Comparison of ENCODE assay signal across 11 cellular contexts in the genomic region with DNA sequence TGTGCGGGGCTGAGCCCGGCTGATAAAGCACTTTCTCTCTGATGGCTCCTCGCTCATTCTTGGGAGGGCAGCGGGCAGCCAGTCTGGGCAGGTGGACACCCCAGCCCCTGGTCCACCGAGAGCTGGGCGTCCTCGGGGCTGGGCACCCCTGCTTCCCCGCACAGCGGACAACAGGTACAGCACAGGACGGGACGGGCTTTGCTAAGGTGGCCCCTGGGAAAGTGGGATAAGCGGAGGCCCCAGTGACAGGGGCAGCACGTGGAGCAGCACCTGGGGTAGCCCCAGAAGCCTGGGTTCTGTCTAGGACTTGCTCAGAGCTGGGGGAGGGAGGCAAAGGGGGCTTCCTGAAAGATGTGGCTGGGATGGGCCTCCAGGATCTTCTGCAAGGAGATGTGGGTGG. TPM values are rescaled to one million over a fixed set of nuclear protein-coding genes. Genes with fewer than 3 reads are reported as not detected.
DNase-seq lines count a peak whose midpoint lies in the region; ATAC-seq and TF ChIP-seq lines count a peak whose summit lies in the region.
"Not testable (repeated sequence)": the region's sequence is repeated elsewhere in the genome, so short reads cannot be mapped to it uniquely, and the experiment has no call there.
"Had no signal": no experiment of that assay in that cellular context is flagged by ENCODE, and none has a peak within 500 bp of the region (broad histone marks: within the 10 kb centered on the region; RNA-seq: fewer than 3 reads in every experiment).

No MANE protein-coding gene starts in this region.

- 92 to 93% methylated on average over 9 of the region's 13 CpGs for WGBS in aorta, 2 donors

- H3K27me3 ChIP-seq in left lung: peaks cover 9 to 27% of the 10 kb centered on the region in 2 donors
- H3K27me3 ChIP-seq in lower lobe of right lung (ENCODE audit: low read depth): peaks cover 21% of the 10 kb centered on the region
- not testable (repeated sequence) for H3K27me3 ChIP-seq in aorta (ENCODE audit: control insufficient read depth in 1 of 2, insufficient read depth in 2 of 2, low read length in 1 of 2)

- not testable (repeated sequence) for H3K9me3 ChIP-seq in left lung; lower lobe of right lung; aorta (ENCODE audit: control insufficient read depth, low read length)

- H3K4me3 ChIP-seq in left lung; lower lobe of right lung; aorta (ENCODE audit: low read length in 2 of 2): not testable (repeated sequence)

- not testable (repeated sequence) for H3K9me3 Mint-ChIP-seq in activated T-cell treated with anti-CD3 and anti-CD28 coated beads, Interleukin-2, amount 50 U/mL, for 24 hours; chondrocyte (ENCODE audit: low read depth)

- peaks cover 24% of the 10 kb centered on the region for H3K36me3 Mint-ChIP-seq in activated T-cell treated with anti-CD3 and anti-CD28 coated beads, Interleukin-2, amount 50 U/mL, for 24 hours (ENCODE audit: low read depth)
- H3K36me3 Mint-ChIP-seq in chondrocyte (ENCODE audit: low read depth): not testable (repeated sequence)

- H3K36me3 ChIP-seq in left lung (peaks cover 0 to 34% of the 10 kb centered on the region in 2 donors), lower lobe of right lung (peaks cover 16% of the 10 kb centered on the region)
- H3K36me3 ChIP-seq in aorta (ENCODE audit: control insufficient read depth in 1 of 2, insufficient read depth in 2 of 2, low read length in 1 of 2): not testable (repeated sequence)

- H3K27me3 Mint-ChIP-seq in activated T-cell treated with anti-CD3 and anti-CD28 coated beads, Interleukin-2, amount 50 U/mL, for 24 hours; chondrocyte (ENCODE audit: low read depth): not testable (repeated sequence)

- H3K27ac Mint-ChIP-seq in activated T-cell treated with anti-CD3 and anti-CD28 coated beads, Interleukin-2, amount 50 U/mL, for 24 hours; chondrocyte (ENCODE audit: unreplicated experiment): not testable (repeated sequence)

- TF ChIP-seq CTCF in chondrocyte (IDR thresholded peaks at IDR 0.05); left lung (IDR thresholded peaks at IDR 0.05); lower lobe of right lung (IDR thresholded peaks at IDR 0.05): not testable (repeated sequence)

- ATAC-seq in SK-N-SH treated with all-trans-retinoic acid at 6 μM for 48 hours: peak; percentile 7
- ATAC-seq in left ventricle myocardium superior; left lung; lower lobe of right lung; sciatic nerve; aorta (ENCODE audit: low FRiP score): not testable (repeated sequence)

- not testable (repeated sequence) for H3K4me3 Mint-ChIP-seq in activated T-cell treated with anti-CD3 and anti-CD28 coated beads, Interleukin-2, amount 50 U/mL, for 24 hours; chondrocyte (ENCODE audit: unreplicated experiment)

- peaks cover 3 to 18% of the 10 kb centered on the region in 2 donors for H3K4me1 ChIP-seq in left lung
- H3K4me1 ChIP-seq in lower lobe of right lung: peaks cover 15% of the 10 kb centered on the region
- not testable (repeated sequence) for H3K4me1 ChIP-seq in aorta (ENCODE audit: control insufficient read depth in 1 of 2, insufficient read depth in 2 of 2, low read length in 2 of 2)

- H3K4me1 Mint-ChIP-seq in activated T-cell treated with anti-CD3 and anti-CD28 coated beads, Interleukin-2, amount 50 U/mL, for 24 hours (ENCODE audit: low read depth); chondrocyte (ENCODE audit: low read depth): not testable (repeated sequence)

- intact Hi-C loops in left ventricle myocardium superior (cut with micrococcal nuclease); left lung (cut with DNase I); lower lobe of right lung (cut with DNase I); sciatic nerve (cut with DNase I); aorta (cut with DNase I): not testable (repeated sequence)

- DNase-seq in activated T-cell treated with anti-CD3 and anti-CD28 coated beads, Interleukin-2, amount 50 U/mL, for 24 hours: peak; percentile 35
- DNase-seq in chondrocyte (ENCODE audit: low spot score): peak; percentile 87
- DNase-seq in left ventricle myocardium superior: peak; percentile 24
- peak; percentile 15 to 73 for DNase-seq in left lung
- DNase-seq in lower lobe of right lung: peak; percentile 35
- DNase-seq in sciatic nerve (ENCODE audit: low spot score): peak; percentile 45
- DNase-seq in aorta: peak; percentile 45 to 54

- H3K27ac ChIP-seq in left lung; lower lobe of right lung; aorta (ENCODE audit: low read depth in 1 of 2, low read length in 2 of 2): not testable (repeated sequence)

RNA-seq across cellular contexts. Expression of a gene that starts 2.6 kb away (rescaled TPM):
- total RNA-seq in chondrocyte (18.3 to 71.4 TPM (median 68.7 TPM) in 3 replicates), left ventricle myocardium superior (47.9 TPM), left lung (10 to 100 TPM; 43.5 to 56.7 TPM), lower lobe of right lung (27.2 TPM), sciatic nerve (5.4 TPM), aorta (10 to 100 TPM; 15.5 to 74.5 TPM)
- polyA plus RNA-seq in aorta: 100 to 1,000 TPM in 1 of 2 donors, 10 to 100 TPM in 1; 41.2 to 120 TPM
- total RNA-seq: GM23248, H4 had no signal

RNA-seq across cellular contexts. Expression of a gene that starts 19.3 kb away (rescaled TPM):
- total RNA-seq in chondrocyte (73.8 to 86.7 TPM (median 76.4 TPM) in 3 replicates), left ventricle myocardium superior (131 TPM), left lung (10 to 100 TPM; 55.3 to 73.5 TPM), lower lobe of right lung (82.5 TPM), sciatic nerve (68.4 TPM), aorta (10 to 100 TPM; 45.0 to 77.7 TPM)
- 100 to 1,000 TPM in 1 of 2 donors, 10 to 100 TPM in 1; 20.4 to 220 TPM for polyA plus RNA-seq in aorta

RNA-seq across cellular contexts. Expression of a gene that starts 24.2 kb away (rescaled TPM):
- total RNA-seq in chondrocyte (21.1 to 24.2 TPM (median 21.8 TPM) in 3 replicates), left ventricle myocardium superior (26.1 TPM), left lung (10 to 100 TPM; 16.3 to 23.2 TPM), lower lobe of right lung (23.0 TPM), sciatic nerve (27.9 TPM), aorta (10 to 100 TPM; 25.2 to 27.0 TPM)
- 10 to 100 TPM; 42.3 to 44.7 TPM for polyA plus RNA-seq in aorta

RNA-seq across cellular contexts. Expression of a gene that starts 34.7 kb away (rescaled TPM):
- total RNA-seq in chondrocyte (23.3 to 32.6 TPM (median 24.8 TPM) in 3 replicates), left ventricle myocardium superior (3.6 TPM), left lung (10 to 100 TPM in 1 of 2 donors, 1 to 10 TPM in 1; 7.7 to 12.2 TPM), lower lobe of right lung (7.7 TPM), sciatic nerve (2.4 TPM), aorta (1 to 10 TPM; 1.2 to 3.0 TPM)
- polyA plus RNA-seq in aorta: under 1 TPM; 0.38 to 0.50 TPM
- total RNA-seq: HT-29 had no signal

RNA-seq across cellular contexts. Expression of a gene that starts 58.0 kb away (rescaled TPM):
- total RNA-seq in chondrocyte: 50.9 to 52.2 TPM (median 51.6 TPM) in 3 replicates
- total RNA-seq in left ventricle myocardium superior: 25.3 TPM
- 10 to 100 TPM; 45.7 to 55.4 TPM for total RNA-seq in left lung
- total RNA-seq in lower lobe of right lung: 52.7 TPM
- 45.6 TPM for total RNA-seq in sciatic nerve
- total RNA-seq in aorta: 10 to 100 TPM; 25.2 to 53.5 TPM
- 10 to 100 TPM in 1 of 2 donors, 1 to 10 TPM in 1; 8.1 to 32.0 TPM for polyA plus RNA-seq in aorta

Comparison
In these comparisons a context has a peak if more than half of its experiments do, and no peak if none do; other contexts are left out.
1. DNase-seq: peak in every context shown above with its lines; median percentile 87 in chondrocyte; 50 in aorta; 45 in sciatic nerve; 44 in left lung; 35 in activated T-cell treated with anti-CD3 and anti-CD28 coated beads, Interleukin-2, amount 50 U/mL, for 24 hours; 35 in lower lobe of right lung; 24 in left ventricle myocardium superior.